In the genomic region with DNA sequence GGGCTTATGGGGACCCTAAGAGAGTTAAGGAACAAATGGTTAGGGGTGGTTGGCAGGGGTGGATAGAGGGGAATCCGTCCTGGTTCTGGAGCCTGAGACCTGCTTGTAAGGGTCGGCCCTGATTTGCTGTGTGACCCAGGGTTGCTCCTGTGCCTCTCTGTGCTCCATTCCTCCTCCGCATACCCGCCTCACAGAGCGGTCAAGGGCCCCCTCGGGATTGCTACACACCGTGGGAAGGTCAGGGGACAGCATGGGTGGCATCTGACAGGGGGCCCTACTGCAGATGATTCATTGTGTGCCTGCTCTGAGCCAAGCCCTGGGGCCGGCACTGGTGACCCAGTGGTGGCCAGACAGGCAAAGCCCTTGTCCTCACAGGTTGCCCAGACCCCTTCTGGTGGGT, we compare ENCODE assay signal across 30 cellular contexts.
"Had no signal": no experiment of that assay in that cellular context is flagged by ENCODE, and none has a peak within 500 bp of the region (broad histone marks: within the 10 kb centered on the region; RNA-seq: fewer than 3 reads in every experiment).

No MANE protein-coding gene starts in this region.

- H3K4me3 ChIP-seq: ascending aorta, breast epithelium, cardiac muscle cell, colonic mucosa, esophagus squamous epithelium, gastroesophageal sphincter, heart right ventricle had no signal

- H3K36me3 ChIP-seq: ascending aorta, breast epithelium, cardiac muscle cell, colonic mucosa, esophagus squamous epithelium, gastroesophageal sphincter, heart right ventricle had no signal

- H3K9me3 ChIP-seq: ascending aorta, breast epithelium, colonic mucosa, esophagus squamous epithelium, gastroesophageal sphincter, heart right ventricle had no signal

- H3K27me3 ChIP-seq: ascending aorta, breast epithelium, cardiac muscle cell, colonic mucosa, esophagus squamous epithelium, gastroesophageal sphincter, heart right ventricle had no signal

- ATAC-seq: activated naive CD4-positive, alpha-beta T cell treated with anti-CD3 and anti-CD28 coated beads, Interleukin-2, amount 50 U/mL, for 72 hours; activated T-cell treated with anti-CD3 and anti-CD28 coated beads, Interleukin-2, amount 50 U/mL, for 72 hours; gastroesophageal sphincter; WTC11 had no signal

- FAIRE-seq: endometrium, endothelial cell of umbilical vein had no signal

- H3K27ac ChIP-seq: ascending aorta, breast epithelium, cardiac muscle cell, colonic mucosa, epithelial cell of prostate, esophagus squamous epithelium, gastroesophageal sphincter, heart right ventricle had no signal

- H3K4me1 ChIP-seq: ascending aorta, breast epithelium, colonic mucosa, esophagus squamous epithelium, gastroesophageal sphincter, heart right ventricle had no signal

- DNase-seq: activated CD4-positive, alpha-beta memory T cell treated with anti-CD3 and anti-CD28 coated beads, Interleukin-2, amount 10 ng/mL, durations not matched to agents 7 days and 5 days; activated CD4-positive, alpha-beta T cell treated with anti-CD3 and anti-CD28 coated beads for 1 hour; activated CD4-positive, alpha-beta T cell treated with anti-CD3 and anti-CD28 coated beads for 4 hours; activated CD4-positive, alpha-beta T cell treated with anti-CD3 and anti-CD28 coated beads, Interleukin-2, amount 10 ng/mL, durations not matched to agents 7 days and 5 days; activated CD4-positive, alpha-beta T cell treated with anti-CD3 and anti-CD28 coated beads, Interleukin-2, amount 50 U/mL, for 4 hours; activated CD8-positive, alpha-beta memory T cell treated with anti-CD3 and anti-CD28 coated beads, Interleukin-2, amount 50 U/mL, for 48 hours; activated gamma-delta T cell; activated naive CD4-positive, alpha-beta T cell; activated naive CD4-positive, alpha-beta T cell treated with anti-CD3 and anti-CD28 coated beads, Interleukin-2, amount 10 ng/mL, durations not matched to agents 7 days and 5 days; activated naive CD8-positive, alpha-beta T cell treated with anti-CD3 and anti-CD28 coated beads, Interleukin-2, amount 10 ng/mL, durations not matched to agents 7 days and 5 days; activated T-cell treated with anti-CD3 and anti-CD28 coated beads for 4 hours; activated T-cell treated with anti-CD3 and anti-CD28 coated beads, Interleukin-2, amount 50 U/mL, for 24 hours; activated T-cell treated with anti-CD3 and anti-CD28 coated beads, Interleukin-2, amount 50 U/mL, for 72 hours; central memory CD4-positive, alpha-beta T cell; cerebellar nuclear complex; colonic mucosa; effector CD8-positive, alpha-beta T cell; esophagus squamous epithelium; foreskin melanocyte; heart right ventricle; T-helper 2 cell had no signal
